ENCODE assay signal across 1 cellular context in the genomic region with DNA sequence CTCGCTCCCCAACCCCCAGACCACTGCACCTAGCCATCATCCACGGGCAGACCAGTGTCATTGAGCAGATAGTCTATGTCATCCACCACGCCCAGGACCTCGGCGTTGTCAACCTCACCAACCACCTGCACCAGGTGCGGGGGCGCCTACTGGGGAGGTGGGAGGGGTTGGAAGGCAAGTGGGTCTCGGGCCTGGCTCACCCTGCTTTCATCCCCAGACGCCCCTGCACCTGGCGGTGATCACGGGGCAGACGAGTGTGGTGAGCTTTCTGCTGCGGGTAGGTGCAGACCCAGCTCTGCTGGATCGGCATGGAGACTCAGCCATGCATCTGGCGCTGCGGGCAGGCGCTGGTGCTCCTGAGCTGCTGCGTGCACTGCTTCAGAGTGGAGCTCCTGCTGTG.
TF ChIP-seq lines count a peak whose summit lies in the region.

No MANE protein-coding gene starts in this region.

TF ChIP-seq in HEK293, 187 proteins besides CTCF, POLR2A, EP300 and RAD21:
- TF ChIP-seq ZNF354C (tag by site-specific recombination; IDR thresholded peaks at IDR 0.05; ENCODE audit: borderline replicate concordance, low read depth) (no peak), ZNF140 (tag by site-specific recombination; IDR thresholded peaks at IDR 0.05) (0 out of 2 replicates have a peak, but pooled peaks have one; percentile 2), ZNF48 (tag by site-specific recombination; IDR thresholded peaks at IDR 0.05) (no peak), ZFP3 (tag by site-specific recombination; IDR thresholded peaks at IDR 0.05; ENCODE audit: low read depth) (no peak), ZNF324 (tag by site-specific recombination; IDR thresholded peaks at IDR 0.05) (no peak)
